11 cellular contexts compared by ENCODE assay signal in genomic region chr2:14427982-14428567, GRCh38.
DNase-seq lines count a peak whose midpoint lies in the region; ATAC-seq, FAIRE-seq and TF ChIP-seq lines count a peak whose summit lies in the region.
"Had no signal": no experiment of that assay in that cellular context is flagged by ENCODE, and none has a peak within 500 bp of the region (broad histone marks: within the 10 kb centered on the region; RNA-seq: fewer than 3 reads in every experiment).

No MANE protein-coding gene starts in this region.

- TF ChIP-seq EP300 in transverse colon (IDR thresholded peaks at IDR 0.05; ENCODE audit: low read depth), result no peak

- BruUV-seq in OCI-LY7 (replicated peaks; lab: Mats Ljungman, UMichigan), result no TSS peak

- no peak overlapping the region for H3K27ac ChIP-seq in foreskin keratinocyte
- no peak overlapping the region for H3K27ac ChIP-seq in transverse colon
- no peak overlapping the region for H3K27ac ChIP-seq in OCI-LY7 (ENCODE audit: low read depth, low read length, poor library complexity, severe bottlenecking)

- DNase-seq in NCI-H146 (lab: John Stamatoyannopoulos, UW), result peak; percentile 10
- DNase-seq in NCI-H146 treated with DMSO at 0.1 percent for 48 hours (lab: John Stamatoyannopoulos, UW; ENCODE audit: unreplicated experiment), result no peak
- DNase-seq in SKM-1 treated with dmso at 0.1 percent for 144 hours (lab: John Stamatoyannopoulos, UW; ENCODE audit: unreplicated experiment), result peak; percentile 46
- DNase-seq in foreskin keratinocyte, result peak in 1 of 2 donors; percentile 43
- DNase-seq in transverse colon, result peak; percentile 24
- no peak for DNase-seq in OCI-LY7 (ENCODE audit: low spot score)
- no peak for DNase-seq in GM19239 (ENCODE audit: insufficient read length, low spot score)
- DNase-seq: activated T-cell treated with anti-CD3 and anti-CD28 coated beads, Interleukin-2, amount 50 U/mL, for 72 hours; nephron progenitor cell had no signal

- no peak for FAIRE-seq in GM19239 (lab: Jason Lieb, UNC)
- FAIRE-seq: colon had no signal

- H3K4me3 ChIP-seq in transverse colon, result no peak overlapping the region
- no peak overlapping the region for H3K4me3 ChIP-seq in OCI-LY7 (ENCODE audit: low read depth, low read length, poor library complexity, severe bottlenecking)

- H2AFZ ChIP-seq in OCI-LY7 (ENCODE audit: low read length), result no peak overlapping the region

- no peak for TF ChIP-seq POLR2A in transverse colon (IDR thresholded peaks at IDR 0.05)

- H3K27me3 ChIP-seq in foreskin keratinocyte (no peaks in the 10 kb centered on the region), transverse colon (no peaks in the 10 kb centered on the region)

- H3K9me2 ChIP-seq in OCI-LY7 (ENCODE audit: insufficient read depth, low read length), result no peaks in the 10 kb centered on the region

- CTCF ChIA-PET in OCI-LY7 (lab: Charles Lee; ENCODE audit: unreplicated experiment), result no interaction called here

- H3K36me3 ChIP-seq in transverse colon, result no peaks in the 10 kb centered on the region
- H3K36me3 ChIP-seq in OCI-LY7 (ENCODE audit: insufficient read depth, low read length), result no peaks in the 10 kb centered on the region

- in situ Hi-C loops in transverse colon (cut with MboI; ENCODE audit: low pct_ligation_motif_present in 1 of 4, low pct_unique_long_range_greater_than_20kb in 1 of 4, low sequenced_read_pairs in 3 of 4), result no loop called here

- H4K20me1 ChIP-seq in OCI-LY7 (ENCODE audit: insufficient read depth, low read length), result no peaks in the 10 kb centered on the region

- peak; percentile 61 for ATAC-seq in foreskin keratinocyte
- no peak for ATAC-seq in HG03342 (IDR thresholded peaks at IDR 0.05; ENCODE audit: unreplicated experiment)
- ATAC-seq: activated T-cell treated with anti-CD3 and anti-CD28 coated beads, Interleukin-2, amount 50 U/mL, for 72 hours had no signal

- H3K79me2 ChIP-seq in OCI-LY7 (ENCODE audit: insufficient read depth, low read depth, low read length), result no peaks in the 10 kb centered on the region

- no peak overlapping the region for H3K4me2 ChIP-seq in OCI-LY7 (ENCODE audit: low read length)

- POLR2A ChIA-PET in OCI-LY7 (lab: Charles Lee), result no interaction called here

- TF ChIP-seq CTCF in foreskin keratinocyte (conservative IDR thresholded peaks at IDR 0.05) (peak; percentile 70), transverse colon (IDR thresholded peaks at IDR 0.05) (peak in 3 of 5 experiments; percentile 23 to 40 (median 38)), OCI-LY7 (conservative IDR thresholded peaks at IDR 0.05; ENCODE audit: low read length) (no peak)

- 23% methylated on average over 2 of the region's 2 CpGs for WGBS in transverse colon (ENCODE audit: low coverage in 1 of 2), 2 donors

- intact Hi-C loops in transverse colon (cut with DNase I; ENCODE audit: low total_unique reads) (no loop called here), OCI-LY7 (cut with micrococcal nuclease; ENCODE audit: unreplicated experiment) (no loop called here)

- no peaks in the 10 kb centered on the region for H3K9me3 ChIP-seq in transverse colon
- H3K9me3 ChIP-seq in OCI-LY7 (ENCODE audit: low read length), result no peaks in the 10 kb centered on the region

- H3K4me1 ChIP-seq in foreskin keratinocyte, result no peaks in the 10 kb centered on the region
- H3K4me1 ChIP-seq in transverse colon, result peaks cover 8 to 21% (median 16%) of the 10 kb centered on the region in 4 donors
- H3K4me1 ChIP-seq in OCI-LY7 (ENCODE audit: insufficient read depth, low read length, poor library complexity, severe bottlenecking), result no peaks in the 10 kb centered on the region

Comparison
In these comparisons a context has a peak if more than half of its experiments do, and no peak if none do; other contexts are left out.
1. DNase-seq: peak in NCI-H146 (single experiment), SKM-1 treated with dmso at 0.1 percent for 144 hours (single experiment) and transverse colon (single experiment); none in NCI-H146 treated with DMSO at 0.1 percent for 48 hours (single experiment), OCI-LY7 (single experiment) and GM19239 (single experiment).